Comparison of ENCODE assay signal across 11 cellular contexts in the genomic region with DNA sequence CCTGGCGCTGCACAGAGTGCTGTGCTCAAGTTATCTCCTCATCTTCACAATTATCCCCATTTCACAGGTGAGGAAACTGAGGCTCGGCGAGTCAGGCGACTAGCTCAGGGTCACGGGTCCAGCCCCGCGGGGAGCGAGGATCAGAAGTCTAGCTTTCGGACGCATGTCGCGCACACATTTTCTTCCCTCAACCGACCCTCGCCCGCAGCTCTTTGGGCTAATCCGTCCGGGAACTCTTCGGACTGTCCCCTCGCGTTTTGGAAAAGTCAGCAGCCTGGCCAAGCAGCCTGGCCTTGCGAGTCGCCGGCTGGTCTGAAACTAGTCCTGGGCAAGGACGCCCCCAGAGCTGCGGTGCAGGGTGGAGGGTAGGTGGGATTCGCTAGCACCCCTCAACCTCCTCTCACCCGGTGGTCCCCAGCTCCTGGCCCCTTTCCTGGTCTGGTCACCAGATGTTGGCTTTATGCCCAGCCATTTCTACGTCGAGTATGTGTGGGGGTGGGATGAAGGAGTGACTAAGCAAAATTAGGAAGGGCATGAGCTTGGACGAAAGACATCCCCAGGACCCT. TPM values are rescaled to one million over a fixed set of nuclear protein-coding genes. Genes with fewer than 3 reads are reported as not detected.
DNase-seq lines count a peak whose midpoint lies in the region; ATAC-seq, FAIRE-seq and TF ChIP-seq lines count a peak whose summit lies in the region.
"Had no signal": no experiment of that assay in that cellular context is flagged by ENCODE, and none has a peak within 500 bp of the region (broad histone marks: within the 10 kb centered on the region; RNA-seq: fewer than 3 reads in every experiment).

No MANE protein-coding gene starts in this region.

- peak overlapping the region; percentile 66 for H3K4me3 ChIP-seq in coronary artery
- H3K4me3 ChIP-seq in kidney (ENCODE audit: low read length in 2 of 2), result peak overlapping the region; percentile 76 to 84
- peak overlapping the region; percentile 2 to 40 (median 21) for H3K4me3 ChIP-seq in skin epidermis

- TF ChIP-seq CTCF in coronary artery (IDR thresholded peaks at IDR 0.05) (no peak), kidney (IDR thresholded peaks at IDR 0.05; ENCODE audit: borderline replicate concordance, extremely low read depth, insufficient read depth) (no peak)

- no peak for FAIRE-seq in kidney (lab: Jason Lieb, UNC)

- peaks cover 0 to 14% of the 10 kb centered on the region in 2 donors for H3K4me1 ChIP-seq in kidney (ENCODE audit: control insufficient read depth in 1 of 2, insufficient read depth in 1 of 2, low read depth in 1 of 2, low read length in 2 of 2)

- intact Hi-C loops in kidney (cut with DNase I), result no loop called here

- H3K9ac ChIP-seq in kidney (ENCODE audit: low read length in 2 of 2), result peak overlapping the region; percentile 74 to 92

- H3K27ac ChIP-seq in coronary artery, result no peak overlapping the region
- H3K27ac ChIP-seq in kidney (ENCODE audit: low read depth in 2 of 2, low read length in 2 of 2), result peak overlapping the region; percentile 96
- H3K27ac ChIP-seq in skin epidermis, result peak overlapping the region in 5 of 21 experiments; percentile 5 to 67 (median 62)

- H3K36me3 ChIP-seq in kidney (ENCODE audit: control insufficient read depth in 1 of 2, insufficient read depth in 2 of 2, low read length in 2 of 2), result no peaks in the 10 kb centered on the region

- H3K9me3 ChIP-seq in kidney (ENCODE audit: control insufficient read depth in 1 of 2, low read length in 2 of 2), result peaks cover 0 to 4% of the 10 kb centered on the region in 2 donors

- ATAC-seq in HG02973 (IDR thresholded peaks at IDR 0.05; ENCODE audit: unreplicated experiment), result no peak

- peak; percentile 22 for DNase-seq in ELR (ENCODE audit: low read depth)
- DNase-seq in coronary artery (ENCODE audit: low spot score), result no peak
- DNase-seq in kidney, result peak; percentile 72
- no peak for DNase-seq in NCI-H345 treated with DMSO at 0.1 percent for 48 hours (lab: John Stamatoyannopoulos, UW; ENCODE audit: unreplicated experiment)
- DNase-seq in DMS79 treated with DMSO at 0.1 percent for 48 hours (lab: John Stamatoyannopoulos, UW), result no peak
- no peak for DNase-seq in globus pallidus (ENCODE audit: low spot score)
- DNase-seq: activated T-cell treated with anti-CD3 and anti-CD28 coated beads, Interleukin-2, amount 50 U/mL, for 1 hour; NCI-H446 treated with DMSO at 0.1 percent for 48 hours had no signal

RNA-seq across cellular contexts. Expression of gene BHMT2, which starts 0.5 kb away (rescaled TPM):
- total RNA-seq in kidney, result 54.8 TPM
- 230 TPM for polyA plus RNA-seq in kidney (ENCODE audit: insufficient read depth, low read depth, low replicate concordance)
- total RNA-seq: T-helper 1 cell treated with Interleukin-12 subunit alpha and Interleukin-12 subunit beta and Interleukin-4 antibody, amounts not matched to agents 30 ng/mL and 1 ng/mL, for 36 hours had no signal

RNA-seq across cellular contexts. Expression of gene DMGDH, which starts 0.6 kb away (rescaled TPM):
- 10.4 TPM for total RNA-seq in kidney
- 39.7 TPM for polyA plus RNA-seq in kidney (ENCODE audit: insufficient read depth, low read depth, low replicate concordance)

RNA-seq across cellular contexts. Expression of gene BHMT, which starts 41.5 kb away (rescaled TPM):
- 30.7 TPM for total RNA-seq in kidney
- 270 TPM for polyA plus RNA-seq in kidney (ENCODE audit: insufficient read depth, low read depth, low replicate concordance)
- total RNA-seq: T-helper 1 cell treated with Interleukin-12 subunit alpha and Interleukin-12 subunit beta and Interleukin-4 antibody, amounts not matched to agents 30 ng/mL and 1 ng/mL, for 36 hours had no signal

Comparison
In these comparisons a context has a peak if more than half of its experiments do, and no peak if none do; other contexts are left out.
1. DNase-seq: peak in ELR (single experiment) and kidney (single experiment); none in coronary artery (single experiment), NCI-H345 treated with DMSO at 0.1 percent for 48 hours (single experiment), DMS79 treated with DMSO at 0.1 percent for 48 hours (single experiment) and globus pallidus (single experiment).
2. H3K27ac ChIP-seq: peak in kidney (2 of 2); none in coronary artery (0 of 2).
3. H3K4me3 ChIP-seq: peak in every context shown above with its lines; median percentile 80 in kidney; 66 in coronary artery; 21 in skin epidermis.